In genomic region chr11:31803813-31804438, GRCh38 we compare ENCODE assay signal across 10 cellular contexts. TPM values are rescaled to one million over a fixed set of nuclear protein-coding genes. Genes with fewer than 3 reads are reported as not detected.
DNase-seq lines count a peak whose midpoint lies in the region; ATAC-seq and TF ChIP-seq lines count a peak whose summit lies in the region.
"Had no signal": no experiment of that assay in that cellular context is flagged by ENCODE, and none has a peak within 500 bp of the region (broad histone marks: within the 10 kb centered on the region; RNA-seq: fewer than 3 reads in every experiment).

No MANE protein-coding gene starts in this region.

- TF ChIP-seq POLR2A in right lobe of liver (IDR thresholded peaks at IDR 0.05): no peak

- H3K4me3 Mint-ChIP-seq in CD8-positive, alpha-beta memory T cell: peak overlapping the region in 6 of 7 donors; percentile 53 to 74 (median 70)
- H3K4me3 Mint-ChIP-seq in nephron progenitor cell: peak overlapping the region; percentile 11

- intact Hi-C loops in right lobe of liver (cut with DNase I): no loop called here

- CTCF ChIA-PET in CD8-positive, alpha-beta memory T cell (lab: Charles Lee): no interaction called here

- ATAC-seq in GM18502 (IDR thresholded peaks at IDR 0.05; ENCODE audit: poor library complexity, unreplicated experiment) (no peak), right lobe of liver (no peak), HG02884 (IDR thresholded peaks at IDR 0.05; ENCODE audit: unreplicated experiment) (no peak)

- 6% methylated on average over 10 of the region's 22 CpGs for WGBS in right lobe of liver (ENCODE audit: insufficient coverage, low coverage, low lambda C conversion rate, missing lambda C conversion rate)

- H3K4me3 ChIP-seq in CD8-positive, alpha-beta memory T cell (ENCODE audit: low read length): no peak overlapping the region
- H3K4me3 ChIP-seq in HL-60 (replicated peaks; ENCODE audit: insufficient read depth, low read length) (0 out of 2 replicates have a peak overlapping the region, but pooled peaks have one; percentile 3), right lobe of liver (no peak overlapping the region)

- no peak for TF ChIP-seq CTCF in HL-60 (IDR thresholded peaks at IDR 0.05; ENCODE audit: insufficient read depth, low read length)
- no peak for TF ChIP-seq CTCF in nephron progenitor cell (IDR thresholded peaks at IDR 0.05)
- TF ChIP-seq CTCF in right lobe of liver (IDR thresholded peaks at IDR 0.05): no peak

- POLR2A ChIA-PET in CD8-positive, alpha-beta memory T cell (lab: Charles Lee): no interaction called here

- DNase-seq in CD8-positive, alpha-beta memory T cell: no peak
- DNase-seq in HL-60 (ENCODE audit: low read depth in 1 of 2, low spot score in 1 of 2): no peak
- DNase-seq in cerebellar cortex (ENCODE audit: low spot score): peak; percentile 55
- peak; percentile 11 for DNase-seq in nephron progenitor cell
- no peak for DNase-seq in NCI-H774 (lab: John Stamatoyannopoulos, UW)
- no peak for DNase-seq in right lobe of liver
- DNase-seq: NCI-H526 had no signal

- H3K27ac ChIP-seq in CD8-positive, alpha-beta memory T cell (ENCODE audit: low read depth, low read length): no peak overlapping the region
- no peak overlapping the region for H3K27ac ChIP-seq in HL-60 (replicated peaks)
- H3K27ac ChIP-seq in right lobe of liver: no peak overlapping the region

- peaks cover 5 to 59% (median 34%) of the 10 kb centered on the region in 5 donors for H3K9me3 Mint-ChIP-seq in CD8-positive, alpha-beta memory T cell
- H3K9me3 Mint-ChIP-seq in nephron progenitor cell: no peaks in the 10 kb centered on the region

- peaks cover 18% of the 10 kb centered on the region for H3K4me1 ChIP-seq in CD8-positive, alpha-beta memory T cell (ENCODE audit: insufficient read depth, low read length)
- peaks cover 0 to 14% (median 0%) of the 10 kb centered on the region in 4 donors for H3K4me1 ChIP-seq in right lobe of liver

- H3K9me3 ChIP-seq in CD8-positive, alpha-beta memory T cell (ENCODE audit: low read length): no peaks in the 10 kb centered on the region
- H3K9me3 ChIP-seq in right lobe of liver: no peaks in the 10 kb centered on the region

- H3K36me3 ChIP-seq in CD8-positive, alpha-beta memory T cell (ENCODE audit: insufficient read depth, low read length): no peaks in the 10 kb centered on the region
- H3K36me3 ChIP-seq in right lobe of liver: no peaks in the 10 kb centered on the region

- peak overlapping the region in 4 of 8 donors; percentile 17 to 75 (median 42) for H3K27ac Mint-ChIP-seq in CD8-positive, alpha-beta memory T cell
- H3K27ac Mint-ChIP-seq in nephron progenitor cell: no peak overlapping the region

- no peaks in the 10 kb centered on the region for H3K36me3 Mint-ChIP-seq in CD8-positive, alpha-beta memory T cell
- no peaks in the 10 kb centered on the region for H3K36me3 Mint-ChIP-seq in nephron progenitor cell (ENCODE audit: low read depth)

- peaks cover 46 to 56% (median 47%) of the 10 kb centered on the region in 3 donors for H3K4me1 Mint-ChIP-seq in CD8-positive, alpha-beta memory T cell
- peaks cover 23% of the 10 kb centered on the region for H3K4me1 Mint-ChIP-seq in nephron progenitor cell

- peaks cover 86 to 87% of the 10 kb centered on the region in 2 donors for H3K27me3 Mint-ChIP-seq in CD8-positive, alpha-beta memory T cell
- no peaks in the 10 kb centered on the region for H3K27me3 Mint-ChIP-seq in nephron progenitor cell (ENCODE audit: low read depth, poor library complexity)

- peaks cover 87% of the 10 kb centered on the region for H3K27me3 ChIP-seq in CD8-positive, alpha-beta memory T cell (ENCODE audit: insufficient read depth, low read length, poor library complexity, severe bottlenecking)
- H3K27me3 ChIP-seq in HL-60 (ENCODE audit: insufficient read depth, poor library complexity, severe bottlenecking): peaks cover 89% of the 10 kb centered on the region
- peaks cover 37 to 73% of the 10 kb centered on the region in 2 donors for H3K27me3 ChIP-seq in right lobe of liver

RNA-seq across cellular contexts. Expression of gene PAX6, which starts 7.2 kb away (rescaled TPM):
- total RNA-seq in CD8-positive, alpha-beta memory T cell: not detected
- polyA plus RNA-seq in CD8-positive, alpha-beta memory T cell: not detected
- not detected for total RNA-seq in right lobe of liver
- total RNA-seq: lung microvascular endothelial cell had no signal

Comparison
In these comparisons a context has a peak if more than half of its experiments do, and no peak if none do; other contexts are left out.
1. DNase-seq: peak in cerebellar cortex (single experiment) and nephron progenitor cell (single experiment); none in CD8-positive, alpha-beta memory T cell (0 of 5), HL-60 (0 of 2), NCI-H774 (single experiment) and right lobe of liver (0 of 3).